8 cellular contexts compared by ENCODE assay signal in genomic region chr9:132239999-132240859, GRCh38.
A peak's percentile ranks its signal among the peaks of the same experiment; 100 is the strongest.
DNase-seq lines count a peak whose midpoint lies in the region; ATAC-seq and TF ChIP-seq lines count a peak whose summit lies in the region.

No MANE protein-coding gene starts in this region.

- peak overlapping the region in 1 of 5 experiments; percentile 38 for H3K27ac Mint-ChIP-seq in brain
- H3K27ac Mint-ChIP-seq in naive thymus-derived CD8-positive, alpha-beta T cell = peak overlapping the region in 7 of 10 donors; percentile 11 to 96 (median 86)

- H3K4me3 Mint-ChIP-seq in brain = peak overlapping the region in 4 of 5 experiments; percentile 31 to 61 (median 42)
- H3K4me3 Mint-ChIP-seq in naive thymus-derived CD8-positive, alpha-beta T cell = peak overlapping the region; percentile 4 to 99 (median 67)

- no peaks in the 10 kb centered on the region for H3K36me3 Mint-ChIP-seq in brain
- H3K36me3 Mint-ChIP-seq in naive thymus-derived CD8-positive, alpha-beta T cell = no peaks in the 10 kb centered on the region

- no TSS peak for BruUV-seq in HCT116 (replicated peaks; lab: Mats Ljungman, UMichigan)

- H3K4me3 ChIP-seq in AG04449 (ENCODE audit: low read depth, low read length) (peak overlapping the region; percentile 45), HCT116 (replicated peaks in 1 of 2; ENCODE audit: low read depth in 1 of 2, low read length in 2 of 2) (peak overlapping the region in 1 of 2 experiments; percentile 69; a peak in 2 of 4 replicates)

- CTCF ChIA-PET in AG04449 (lab: Yijun Ruan, JAX) = interaction anchor here (0.7 to 9.9 kb wide), 10 partner anchors 12 to 481 kb away, joined by 3 to 333 read pairs (median 7); no protein-coding TSS in a partner anchor
- CTCF ChIA-PET in HCT116 (lab: Charles Lee) = interaction anchor here (1.1 to 7.5 kb wide), 5 partner anchors 22 to 484 kb away, joined by 3 to 154 read pairs (median 8); no protein-coding TSS in a partner anchor

- H2AFZ ChIP-seq in HCT116 (ENCODE audit: low read depth, low read length, poor library complexity, severe bottlenecking) = no peak overlapping the region

- POLR2A ChIA-PET in AG04449 (lab: Yijun Ruan, JAX) (no interaction called here), HCT116 (lab: Charles Lee) (no interaction called here)
- POLR2A ChIA-PET in naive thymus-derived CD8-positive, alpha-beta T cell (lab: Charles Lee) = interaction anchor here (0.6 to 0.7 kb wide), 3 partner anchors 77 to 1115 kb away, joined by 3 read pairs; partner anchors contain the start of gene NUP214

- H3K4me1 Mint-ChIP-seq in brain = peaks cover 37% of the 10 kb centered on the region
- H3K4me1 Mint-ChIP-seq in naive thymus-derived CD8-positive, alpha-beta T cell = peaks cover 11 to 25% (median 19%) of the 10 kb centered on the region in 4 donors

- peak overlapping the region; percentile 94 for H3K4me2 ChIP-seq in HCT116 (ENCODE audit: low read length)

- no peaks in the 10 kb centered on the region for H3K9me3 ChIP-seq in HCT116 (ENCODE audit: control insufficient read depth in 1 of 2, insufficient read depth in 1 of 2, low read depth in 1 of 2, low read length in 2 of 2)

- peaks cover 13 to 39% of the 10 kb centered on the region in 2 experiments for H3K4me1 ChIP-seq in HCT116 (ENCODE audit: control insufficient read depth in 1 of 2, insufficient read depth in 2 of 2, low read length in 2 of 2)

- RAD21 ChIA-PET in HCT116 (lab: Charles Lee; ENCODE audit: low non-redundant PET in 1 of 2, low total read pairs in 2 of 2, uncharacterized antibody in 2 of 2, unreplicated experiment in 2 of 2) = no interaction called here

- no peaks in the 10 kb centered on the region for H3K27me3 ChIP-seq in HCT116 (ENCODE audit: insufficient read depth, low read length)

- peaks cover 0 to 4% (median 0%) of the 10 kb centered on the region in 5 experiments for H3K9me3 Mint-ChIP-seq in brain
- no peaks in the 10 kb centered on the region for H3K9me3 Mint-ChIP-seq in naive thymus-derived CD8-positive, alpha-beta T cell

- no peaks in the 10 kb centered on the region for H3K9me2 ChIP-seq in HCT116 (ENCODE audit: insufficient read depth)

- intact Hi-C loops in HCT116 (cut with micrococcal nuclease) = no loop called here

- H3K27ac ChIP-seq in HCT116 (ENCODE audit: low read depth, low read length) = peak overlapping the region; percentile 56; the same call in 1 of the 2 replicates

- H3K79me2 ChIP-seq in HCT116 (ENCODE audit: insufficient read depth, low read length) = no peaks in the 10 kb centered on the region

- no peak for TF ChIP-seq POLR2A in HCT116 (IDR thresholded peaks at IDR 0.05; ENCODE audit: borderline replicate concordance, extremely low read depth, insufficient read depth, insufficient read length)

- no peak for DNase-seq in AG04449 (ENCODE audit: low read depth, low spot score)
- DNase-seq in HCT116 (ENCODE audit: low read depth, low spot score) = no peak
- DNase-seq in naive thymus-derived CD8-positive, alpha-beta T cell = peak in 4 of 10 donors; percentile 14 to 62 (median 20)
- no peak for DNase-seq in COR-L47 (lab: John Stamatoyannopoulos, UW)
- no peak for DNase-seq in activated CD8-positive, alpha-beta memory T cell treated with anti-CD3 and anti-CD28 coated beads for 24 hours

- no peak for TF ChIP-seq RAD21 in HCT116 (IDR thresholded peaks at IDR 0.05; ENCODE audit: low read depth)

- no peak overlapping the region for H3K9ac ChIP-seq in HCT116 (ENCODE audit: low read length)

- H4K20me1 ChIP-seq in HCT116 (ENCODE audit: insufficient read depth) = no peaks in the 10 kb centered on the region

- ATAC-seq in HCT116 (no peak), GM21825 (IDR thresholded peaks at IDR 0.05; ENCODE audit: unreplicated experiment) (no peak), GM18517 (IDR thresholded peaks at IDR 0.05; ENCODE audit: unreplicated experiment) (no peak)
- ATAC-seq in naive thymus-derived CD8-positive, alpha-beta T cell = no peak

- no peak for TF ChIP-seq CTCF in AG04449 (IDR thresholded peaks at IDR 0.05; ENCODE audit: insufficient read depth, low read length, missing control alignments)
- no peak for TF ChIP-seq CTCF in HCT116 (IDR thresholded peaks at IDR 0.05 in 2 of 3, conservative IDR thresholded peaks at IDR 0.05 in 1 of 3; ENCODE audit: borderline replicate concordance in 1 of 3, insufficient read depth in 1 of 3, low read depth in 2 of 3, low read length in 2 of 3)
- no peak for TF ChIP-seq CTCF in brain (conservative IDR thresholded peaks at IDR 0.05)

- H3K36me3 ChIP-seq in HCT116 (ENCODE audit: control insufficient read depth in 1 of 2, insufficient read depth in 2 of 2, low read length in 2 of 2) = no peaks in the 10 kb centered on the region

- H3K27me3 Mint-ChIP-seq in brain = peaks cover 34% of the 10 kb centered on the region
- peaks cover 0 to 3% (median 0%) of the 10 kb centered on the region in 5 donors for H3K27me3 Mint-ChIP-seq in naive thymus-derived CD8-positive, alpha-beta T cell

TF ChIP-seq in HCT116, 20 proteins besides CTCF, POLR2A, EP300 and RAD21:
- TF ChIP-seq SRF (IDR thresholded peaks at IDR 0.05; ENCODE audit: low read depth) = no peak
- no peak for TF ChIP-seq EZH2phosphoT487 (IDR thresholded peaks at IDR 0.05; ENCODE audit: borderline replicate concordance)
- TF ChIP-seq FOSL1 (IDR thresholded peaks at IDR 0.05; ENCODE audit: low read depth) = no peak
- peak; percentile 19 for TF ChIP-seq TCF7L2 (IDR thresholded peaks at IDR 0.05; ENCODE audit: borderline replicate concordance, extremely low read depth, insufficient read depth, insufficient read length)
- no peak for TF ChIP-seq POLR2AphosphoS5 (IDR thresholded peaks at IDR 0.05; ENCODE audit: low read depth, low read length)
- TF ChIP-seq ZBTB33 (IDR thresholded peaks at IDR 0.05; ENCODE audit: extremely low read depth, insufficient replicate concordance, low read length) = no peak
